ENCODE assay signal across 31 cellular contexts in genomic region chr5:33065146-33065545, GRCh38.
"Had no signal": no experiment of that assay in that cellular context is flagged by ENCODE, and none has a peak within 500 bp of the region (broad histone marks: within the 10 kb centered on the region; RNA-seq: fewer than 3 reads in every experiment).

No MANE protein-coding gene starts in this region.

- H3K27me3 Mint-ChIP-seq: activated CD4-positive, alpha-beta T cell treated with anti-CD3 and anti-CD28 coated beads, Interleukin-2, amount 10 ng/mL, durations not matched to agents 24 days and 14 days; activated CD8-positive, alpha-beta T cell treated with anti-CD3 and anti-CD28 coated beads for 36 hours had no signal

- H3K9me3 Mint-ChIP-seq: activated CD4-positive, alpha-beta T cell treated with anti-CD3 and anti-CD28 coated beads, Interleukin-2, amount 10 ng/mL, durations not matched to agents 24 days and 14 days; activated CD8-positive, alpha-beta T cell treated with anti-CD3 and anti-CD28 coated beads for 36 hours; activated T-helper 2 cell treated with anti-CD3 and anti-CD28 coated beads, Interferon-gamma antibody, Interleukin-2, Interleukin-4, amounts not matched to agents 10 μg/mL and 5 μg/mL and 100 μg/mL, durations not matched to agents 14 hours and 24 hours and 36 hours; T-helper 1 cell treated with Interleukin-12 subunit alpha and Interleukin-12 subunit beta and Interleukin-4 antibody, amounts not matched to agents 30 μg/mL and 1 μg/mL, for 36 hours; T-helper 2 cell treated with Interferon-gamma antibody and Interleukin-4, amounts not matched to agents 5 μg/mL and 100 μg/mL, for 36 hours had no signal

- H3K9me3 ChIP-seq: adrenal gland, body of pancreas, breast epithelium, Peyer's patch had no signal

- DNase-seq: activated CD4-positive, alpha-beta T cell treated with anti-CD3 and anti-CD28 coated beads, Interleukin-2, amount 10 ng/mL, durations not matched to agents 24 days and 14 days; activated CD4-positive, alpha-beta T cell treated with anti-CD3 and anti-CD28 coated beads, Interleukin-2, amount 50 U/mL, for 4 hours; activated CD8-positive, alpha-beta T cell treated with anti-CD3 and anti-CD28 coated beads for 36 hours; activated gamma-delta T cell; activated naive CD4-positive, alpha-beta T cell treated with Interleukin-2 at 50 U/mL for 16 hours; activated T-cell treated with anti-CD3 and anti-CD28 coated beads, Interleukin-2, amount 50 U/mL, for 1 hour; adrenal gland; anterior cingulate cortex; body of pancreas; NCI-H1092 treated with DMSO at 0.1 percent for 48 hours; NCI-H1417; NCI-H146; NCI-H187; NCI-H2029 treated with DMSO at 0.1 percent for 48 hours; NCI-H2107; NCI-H2171; NCI-H510A; NCI-H526; NCI-H748 treated with DMSO at 0.1 percent for 48 hours; NK-92 treated with Interleukin-12 subunit alpha and Interleukin-12 subunit beta, amount 100 ng/mL, for 24 hours; PC-3; Peyer's patch; SIG-M5 had no signal

- H3K4me1 ChIP-seq: adrenal gland, body of pancreas, breast epithelium, Peyer's patch had no signal

- H3K36me3 ChIP-seq: adrenal gland, breast epithelium, Peyer's patch had no signal

- ATAC-seq: activated CD8-positive, alpha-beta T cell treated with anti-CD3 and anti-CD28 coated beads for 36 hours; activated naive CD4-positive, alpha-beta T cell treated with anti-CD3 and anti-CD28 coated beads, Interleukin-2, amount 50 U/mL, for 72 hours; body of pancreas; K562; PC-3; Right ventricle myocardium inferior had no signal

- H3K27ac ChIP-seq: adrenal gland, body of pancreas, breast epithelium, Peyer's patch, RWPE1 had no signal

- H3K27ac Mint-ChIP-seq: activated CD4-positive, alpha-beta T cell treated with anti-CD3 and anti-CD28 coated beads, Interleukin-2, amount 10 ng/mL, durations not matched to agents 24 days and 14 days; activated CD8-positive, alpha-beta T cell treated with anti-CD3 and anti-CD28 coated beads for 36 hours; activated naive CD4-positive, alpha-beta T cell treated with anti-CD3 and anti-CD28 coated beads, Interleukin-2, amount 50 U/mL, for 72 hours; activated T-helper 2 cell treated with anti-CD3 and anti-CD28 coated beads, Interferon-gamma antibody, Interleukin-2, Interleukin-4, amounts not matched to agents 10 μg/mL and 5 μg/mL and 100 μg/mL, durations not matched to agents 14 hours and 24 hours and 36 hours; T-helper 1 cell treated with Interleukin-12 subunit alpha and Interleukin-12 subunit beta and Interleukin-4 antibody, amounts not matched to agents 30 μg/mL and 1 μg/mL, for 36 hours; T-helper 2 cell treated with Interferon-gamma antibody and Interleukin-4, amounts not matched to agents 5 μg/mL and 100 μg/mL, for 36 hours had no signal

- H3K4me3 ChIP-seq: adrenal gland, body of pancreas, breast epithelium, K562, Peyer's patch had no signal

- H3K4me3 Mint-ChIP-seq: activated CD4-positive, alpha-beta T cell treated with anti-CD3 and anti-CD28 coated beads, Interleukin-2, amount 10 ng/mL, durations not matched to agents 24 days and 14 days; activated CD8-positive, alpha-beta T cell treated with anti-CD3 and anti-CD28 coated beads for 36 hours; T-helper 1 cell treated with Interleukin-12 subunit alpha and Interleukin-12 subunit beta and Interleukin-4 antibody, amounts not matched to agents 30 μg/mL and 1 μg/mL, for 36 hours; T-helper 2 cell treated with Interferon-gamma antibody and Interleukin-4, amounts not matched to agents 5 μg/mL and 100 μg/mL, for 36 hours had no signal

- H3K4me1 Mint-ChIP-seq: activated CD4-positive, alpha-beta T cell treated with anti-CD3 and anti-CD28 coated beads, Interleukin-2, amount 10 ng/mL, durations not matched to agents 24 days and 14 days had no signal

- H3K27me3 ChIP-seq: adrenal gland, body of pancreas, breast epithelium, Peyer's patch had no signal

- H3K36me3 Mint-ChIP-seq: activated naive CD4-positive, alpha-beta T cell treated with anti-CD3 and anti-CD28 coated beads, Interleukin-2, amount 50 U/mL, for 72 hours had no signal
